In the genomic region with DNA sequence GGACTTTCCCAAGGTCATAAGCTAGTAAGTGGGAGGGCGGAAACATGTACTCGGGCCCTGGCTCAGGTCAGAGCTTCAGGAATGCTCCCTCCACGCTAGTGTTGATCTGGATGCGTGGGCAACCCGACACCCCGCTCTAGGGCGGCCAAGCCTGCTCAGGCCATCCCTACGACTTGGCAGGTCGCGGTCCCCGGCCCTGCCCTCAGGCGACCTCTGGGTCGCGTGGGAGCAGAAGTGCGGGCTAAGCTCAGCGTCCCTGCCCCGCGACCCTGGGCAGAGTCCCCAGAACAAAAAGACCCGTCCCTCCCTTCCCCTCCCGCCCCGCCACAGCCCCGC, we compare ENCODE assay signal across 8 cellular contexts. TPM values are rescaled to one million over a fixed set of nuclear protein-coding genes. Genes with fewer than 3 reads are reported as not detected.
DNase-seq lines count a peak whose midpoint lies in the region; ATAC-seq and TF ChIP-seq lines count a peak whose summit lies in the region.

No MANE protein-coding gene starts in this region.

- peak overlapping the region; percentile 85 for H3K4me3 Mint-ChIP-seq in activated CD8-positive, alpha-beta T cell treated with anti-CD3 and anti-CD28 coated beads for 36 hours

- H3K36me3 Mint-ChIP-seq in activated CD8-positive, alpha-beta T cell treated with anti-CD3 and anti-CD28 coated beads for 36 hours (ENCODE audit: low read depth): no peaks in the 10 kb centered on the region

- peak overlapping the region; percentile 68 for H3K27ac Mint-ChIP-seq in activated CD8-positive, alpha-beta T cell treated with anti-CD3 and anti-CD28 coated beads for 36 hours

- intact Hi-C loops in activated CD8-positive, alpha-beta T cell treated with anti-CD3 and anti-CD28 coated beads for 36 hours (cut with micrococcal nuclease): no loop called here
- intact Hi-C loops in posterior vena cava (cut with DNase I): no loop called here

- DNase-seq in COLO668 (lab: John Stamatoyannopoulos, UW; ENCODE audit: unreplicated experiment) (peak; percentile 78), glomerular visceral epithelial cell (ENCODE audit: extremely low spot score) (peak; percentile 80), posterior vena cava (ENCODE audit: low spot score) (peak; percentile 95), GDM1 (lab: John Stamatoyannopoulos, UW) (no peak), GM19238 (ENCODE audit: insufficient read length, low spot score) (no peak)
- no peak for DNase-seq in activated CD8-positive, alpha-beta T cell treated with anti-CD3 and anti-CD28 coated beads for 36 hours

- H3K4me1 Mint-ChIP-seq in activated CD8-positive, alpha-beta T cell treated with anti-CD3 and anti-CD28 coated beads for 36 hours (ENCODE audit: low read depth): peaks cover 16% of the 10 kb centered on the region

- no peak for TF ChIP-seq CTCF in activated CD8-positive, alpha-beta T cell treated with anti-CD3 and anti-CD28 coated beads for 36 hours (IDR thresholded peaks at IDR 0.05)

- POLR2A ChIA-PET in activated CD8-positive, alpha-beta T cell treated with anti-CD3 and anti-CD28 coated beads for 36 hours (lab: Charles Lee): interaction anchor here (0.8 to 4.4 kb wide), 9 partner anchors 19 to 171 kb away, joined by 3 to 20 read pairs (median 3); a partner anchor contains a TSS

- no peaks in the 10 kb centered on the region for H3K9me3 Mint-ChIP-seq in activated CD8-positive, alpha-beta T cell treated with anti-CD3 and anti-CD28 coated beads for 36 hours

- peak; percentile 7 for ATAC-seq in GM19372 (IDR thresholded peaks at IDR 0.05; ENCODE audit: low read depth, unreplicated experiment)
- peak; percentile 15 for ATAC-seq in HG03520 (IDR thresholded peaks at IDR 0.05; ENCODE audit: unreplicated experiment)
- ATAC-seq in activated CD8-positive, alpha-beta T cell treated with anti-CD3 and anti-CD28 coated beads for 36 hours: peak; percentile 2

- CTCF ChIA-PET in activated CD8-positive, alpha-beta T cell treated with anti-CD3 and anti-CD28 coated beads for 36 hours (lab: Charles Lee): interaction anchor here (1.0 to 2.7 kb wide), 4 partner anchors 22 to 146 kb away, joined by 3 to 22 read pairs (median 8); a partner anchor contains a TSS

- H3K27me3 Mint-ChIP-seq in activated CD8-positive, alpha-beta T cell treated with anti-CD3 and anti-CD28 coated beads for 36 hours: no peaks in the 10 kb centered on the region

RNA-seq across cellular contexts. Expression of a gene that starts 0.8 kb away (rescaled TPM):
- 1 to 10 TPM; 1.4 to 2.0 TPM for total RNA-seq in activated CD8-positive, alpha-beta T cell treated with anti-CD3 and anti-CD28 coated beads for 36 hours
- 10 to 100 TPM; 10.5 to 20.5 TPM for total RNA-seq in posterior vena cava

Comparison
In these comparisons a context has a peak if more than half of its experiments do, and no peak if none do; other contexts are left out.
1. DNase-seq: peak in COLO668 (single experiment), glomerular visceral epithelial cell (single experiment) and posterior vena cava (single experiment); none in activated CD8-positive, alpha-beta T cell treated with anti-CD3 and anti-CD28 coated beads for 36 hours (single experiment), GDM1 (single experiment) and GM19238 (single experiment).
2. Peak in every context shown above with its lines, with median percentiles within 50 percentile points of each other: ATAC-seq.